9 cellular contexts compared by ENCODE assay signal in genomic region chr3:50620420-50620819, GRCh38. TPM values are rescaled to one million over a fixed set of nuclear protein-coding genes. Genes with fewer than 3 reads are reported as not detected.
DNase-seq lines count a peak whose midpoint lies in the region; ATAC-seq and TF ChIP-seq lines count a peak whose summit lies in the region.
"Had no signal": no experiment of that assay in that cellular context is flagged by ENCODE, and none has a peak within 500 bp of the region (broad histone marks: within the 10 kb centered on the region; RNA-seq: fewer than 3 reads in every experiment).

No MANE protein-coding gene starts in this region.

- H3K4me1 Mint-ChIP-seq in immature natural killer cell: peaks cover 84 to 86% of the 10 kb centered on the region in 2 donors

- H3K27ac Mint-ChIP-seq in immature natural killer cell: peak overlapping the region; percentile 90 to 97 (median 93)

- H3K4me3 ChIP-seq in left ventricle myocardium inferior (peak overlapping the region; percentile 96), upper lobe of right lung (no peak overlapping the region), tibial artery (no peak overlapping the region)

- intact Hi-C loops in left ventricle myocardium inferior (cut with micrococcal nuclease): no loop called here
- intact Hi-C loops in left cardiac atrium (cut with DNase I): no loop called here
- intact Hi-C loops in upper lobe of right lung (cut with DNase I): no loop called here
- intact Hi-C loops in tibial artery (cut with DNase I; ENCODE audit: low total_unique reads): no loop called here

- H3K36me3 Mint-ChIP-seq in immature natural killer cell: peaks cover 0 to 4% (median 0%) of the 10 kb centered on the region in 3 donors

- peaks cover 93% of the 10 kb centered on the region for H3K4me1 ChIP-seq in left ventricle myocardium inferior
- peaks cover 67% of the 10 kb centered on the region for H3K4me1 ChIP-seq in upper lobe of right lung
- peaks cover 0 to 40% (median 14%) of the 10 kb centered on the region in 4 donors for H3K4me1 ChIP-seq in tibial artery

- ATAC-seq in left cardiac atrium: no peak
- ATAC-seq in upper lobe of right lung: peak; percentile 34

- no peaks in the 10 kb centered on the region for H3K9me3 ChIP-seq in left ventricle myocardium inferior (replicated peaks)
- H3K9me3 ChIP-seq in upper lobe of right lung: no peaks in the 10 kb centered on the region
- H3K9me3 ChIP-seq in tibial artery: no peaks in the 10 kb centered on the region

- peaks cover 0 to 3% (median 2%) of the 10 kb centered on the region in 3 donors for H3K27me3 Mint-ChIP-seq in immature natural killer cell (ENCODE audit: low read depth in 3 of 3)

- H3K36me3 ChIP-seq in left ventricle myocardium inferior (peaks cover 3% of the 10 kb centered on the region), upper lobe of right lung (no peaks in the 10 kb centered on the region), tibial artery (peaks cover 0 to 7% (median 0%) of the 10 kb centered on the region in 3 donors)

- no peak for DNase-seq in left ventricle myocardium inferior
- no peak for DNase-seq in left cardiac atrium
- DNase-seq in UCSD-AML1 (lab: John Stamatoyannopoulos, UW; ENCODE audit: unreplicated experiment): peak; percentile 74
- no peak for DNase-seq in immature natural killer cell
- DNase-seq in upper lobe of right lung: peak; percentile 67
- DNase-seq in NCI-H2029 (lab: John Stamatoyannopoulos, UW): no peak
- no peak for DNase-seq in tibial artery
- no peak for DNase-seq in stimulated activated naive CD4-positive, alpha-beta T cell treated with Interleukin-2 at 50 U/mL for 16 hours (lab: John Stamatoyannopoulos, UW)
- DNase-seq: islet precursor cell had no signal

- H3K27ac ChIP-seq in left ventricle myocardium inferior (replicated peaks): peak overlapping the region; percentile 98
- peak overlapping the region; percentile 56 for H3K27ac ChIP-seq in upper lobe of right lung
- no peak overlapping the region for H3K27ac ChIP-seq in tibial artery

- H3K9me3 Mint-ChIP-seq in immature natural killer cell: no peaks in the 10 kb centered on the region

- TF ChIP-seq CTCF in left ventricle myocardium inferior (IDR thresholded peaks at IDR 0.05; ENCODE audit: borderline replicate concordance) (no peak), upper lobe of right lung (IDR thresholded peaks at IDR 0.05) (no peak), tibial artery (IDR thresholded peaks at IDR 0.05) (no peak)

- H3K27me3 ChIP-seq in left ventricle myocardium inferior (ENCODE audit: low read depth): no peaks in the 10 kb centered on the region
- H3K27me3 ChIP-seq in upper lobe of right lung: no peaks in the 10 kb centered on the region
- H3K27me3 ChIP-seq in tibial artery: no peaks in the 10 kb centered on the region

- H3K4me3 Mint-ChIP-seq in immature natural killer cell: peak overlapping the region; percentile 53 to 91 (median 82)

RNA-seq across cellular contexts. Expression of gene MAPKAPK3, which starts 3.5 kb away (rescaled TPM):
- total RNA-seq in left ventricle myocardium inferior: 359 TPM
- 100 to 1,000 TPM; 170 to 177 TPM for total RNA-seq in left cardiac atrium
- 10 to 100 TPM; 57.2 to 92.0 (median 91.2) TPM for polyA plus RNA-seq in immature natural killer cell
- 60.8 TPM for total RNA-seq in upper lobe of right lung

RNA-seq across cellular contexts. Expression of gene CISH, which starts 8.8 kb away (rescaled TPM):
- 16.6 TPM for total RNA-seq in left ventricle myocardium inferior
- total RNA-seq in left cardiac atrium: 10 to 100 TPM in 1 of 2 donors, 1 to 10 TPM in 1; 10.0 to 41.9 TPM
- 10 to 100 TPM in 1 of 3 donors, 1 to 10 TPM in 2; 4.5 to 23.2 (median 7.3) TPM for polyA plus RNA-seq in immature natural killer cell
- 71.6 TPM for total RNA-seq in upper lobe of right lung

RNA-seq across cellular contexts. Expression of gene HEMK1, which starts 51.1 kb away (rescaled TPM):
- total RNA-seq in left ventricle myocardium inferior (16.1 TPM), left cardiac atrium (10 to 100 TPM; 11.8 to 19.7 TPM), upper lobe of right lung (28.3 TPM)
- 10 to 100 TPM; 18.3 to 54.9 (median 29.7) TPM for polyA plus RNA-seq in immature natural killer cell

RNA-seq across cellular contexts. Expression of gene C3orf18, which starts 52.9 kb away (rescaled TPM):
- total RNA-seq in left ventricle myocardium inferior (57.2 TPM), left cardiac atrium (10 to 100 TPM; 29.7 to 32.3 TPM), upper lobe of right lung (6.9 TPM)
- polyA plus RNA-seq in immature natural killer cell: 10 to 100 TPM in 2 of 3 donors, 1 to 10 TPM in 1; 8.8 to 28.8 (median 11.5) TPM

RNA-seq across cellular contexts. Expression of gene DOCK3, which starts 54.3 kb away (rescaled TPM):
- total RNA-seq in left ventricle myocardium inferior: 3.9 TPM
- total RNA-seq in left cardiac atrium: 1 to 10 TPM; 2.8 to 3.8 TPM
- under 1 TPM in 2 of 3 donors, not detected in 1; 0.06 to 0.08 TPM for polyA plus RNA-seq in immature natural killer cell
- total RNA-seq in upper lobe of right lung: 2.7 TPM

Comparison
In these comparisons a context has a peak if more than half of its experiments do, and no peak if none do; other contexts are left out.
1. DNase-seq: peak in UCSD-AML1 (single experiment) and upper lobe of right lung (single experiment); none in left ventricle myocardium inferior (single experiment), left cardiac atrium (single experiment), immature natural killer cell (0 of 3), NCI-H2029 (single experiment), tibial artery (0 of 2) and stimulated activated naive CD4-positive, alpha-beta T cell treated with Interleukin-2 at 50 U/mL for 16 hours (single experiment).
2. H3K27ac ChIP-seq: peak in left ventricle myocardium inferior (single experiment) and upper lobe of right lung (single experiment); none in tibial artery (0 of 2).